In the genomic region with DNA sequence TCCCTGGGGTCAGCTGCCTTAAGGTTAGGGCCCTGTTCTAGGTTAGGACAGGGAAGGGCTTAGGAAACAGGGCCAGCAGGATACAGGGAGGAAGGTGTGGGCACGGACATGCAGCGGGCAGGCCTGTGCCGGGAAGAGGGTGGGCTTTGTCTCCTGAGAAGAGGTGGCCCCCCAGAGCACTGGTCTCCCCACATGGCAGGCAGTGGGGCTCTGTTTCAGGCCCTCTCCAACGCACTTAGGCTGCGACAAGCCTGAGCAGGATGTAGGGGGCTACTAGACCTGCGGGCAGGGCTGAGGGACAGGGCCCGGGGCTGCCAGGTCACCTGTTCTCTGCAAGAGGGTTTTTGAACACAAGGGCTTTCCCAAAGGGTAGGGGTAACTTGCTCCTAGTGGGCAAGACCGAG, we compare ENCODE assay signal across 13 cellular contexts. TPM values are rescaled to one million over a fixed set of nuclear protein-coding genes. Genes with fewer than 3 reads are reported as not detected.
DNase-seq lines count a peak whose midpoint lies in the region; ATAC-seq lines count a peak whose summit lies in the region.
"Had no signal": no experiment of that assay in that cellular context is flagged by ENCODE, and none has a peak within 500 bp of the region (broad histone marks: within the 10 kb centered on the region; RNA-seq: fewer than 3 reads in every experiment).

No MANE protein-coding gene starts in this region.

- no peak overlapping the region for H3K4me3 ChIP-seq in muscle layer of duodenum (ENCODE audit: low read depth in 1 of 2, low read length in 2 of 2)

- H3K27me3 ChIP-seq in muscle layer of duodenum (ENCODE audit: low read depth, low read length) = no peaks in the 10 kb centered on the region

- H3K4me1 Mint-ChIP-seq in stimulated activated naive CD8-positive, alpha-beta T cell treated with anti-CD3 and anti-CD28 coated beads, Interleukin-15, Interleukin-2, amounts not matched to agents 100 ng/mL and 50 ng/mL, for 24 hours (ENCODE audit: low read depth) = peaks cover 100% of the 10 kb centered on the region
- H3K4me1 Mint-ChIP-seq in activated naive CD8-positive, alpha-beta T cell treated with anti-CD3 and anti-CD28 coated beads, Interleukin-2, amount 10 ng/mL, durations not matched to agents 7 days and 5 days = peaks cover 92% of the 10 kb centered on the region

- H3K27ac ChIP-seq in muscle layer of duodenum (ENCODE audit: low read length) = peak overlapping the region; percentile 79

- no peak for ATAC-seq in stimulated activated naive CD8-positive, alpha-beta T cell treated with anti-CD3 and anti-CD28 coated beads, Interleukin-15, Interleukin-2, amounts not matched to agents 100 U/mL and 50 U/mL, for 24 hours
- ATAC-seq in activated naive CD8-positive, alpha-beta T cell treated with anti-CD3 and anti-CD28 coated beads, Interleukin-2, amount 10 ng/mL, durations not matched to agents 7 days and 5 days (ENCODE audit: low read depth) = no peak
- ATAC-seq in HG03045 (IDR thresholded peaks at IDR 0.05; ENCODE audit: unreplicated experiment) = no peak
- no peak for ATAC-seq in GM18498 (IDR thresholded peaks at IDR 0.05; ENCODE audit: unreplicated experiment)
- ATAC-seq: PC-3 had no signal

- no peaks in the 10 kb centered on the region for H3K9me3 ChIP-seq in muscle layer of duodenum (ENCODE audit: control insufficient read depth in 1 of 2, low read length in 2 of 2)

- no peaks in the 10 kb centered on the region for H3K27me3 Mint-ChIP-seq in stimulated activated naive CD8-positive, alpha-beta T cell treated with anti-CD3 and anti-CD28 coated beads, Interleukin-15, Interleukin-2, amounts not matched to agents 100 ng/mL and 50 ng/mL, for 24 hours
- H3K27me3 Mint-ChIP-seq in activated naive CD8-positive, alpha-beta T cell treated with anti-CD3 and anti-CD28 coated beads, Interleukin-2, amount 10 ng/mL, durations not matched to agents 7 days and 5 days = no peaks in the 10 kb centered on the region

- DNase-seq in stimulated activated naive CD8-positive, alpha-beta T cell treated with anti-CD3 and anti-CD28 coated beads, Interleukin-15, Interleukin-2, amounts not matched to agents 100 U/mL and 50 U/mL, for 24 hours = no peak
- no peak for DNase-seq in activated naive CD8-positive, alpha-beta T cell treated with anti-CD3 and anti-CD28 coated beads, Interleukin-2, amount 10 ng/mL, durations not matched to agents 7 days and 5 days
- DNase-seq in COR-L47 (lab: John Stamatoyannopoulos, UW) = no peak
- DNase-seq in effector CD4-positive, alpha-beta T cell = no peak
- DNase-seq: activated CD4-positive, alpha-beta T cell treated with anti-CD3 and anti-CD28 coated beads for 48 hours; dermis blood vessel endothelial cell; PC-3; retina; stimulated activated naive CD4-positive, alpha-beta T cell treated with Interleukin-2 at 50 U/mL for 16 hours had no signal

- H3K27ac Mint-ChIP-seq in stimulated activated naive CD8-positive, alpha-beta T cell treated with anti-CD3 and anti-CD28 coated beads, Interleukin-15, Interleukin-2, amounts not matched to agents 100 ng/mL and 50 ng/mL, for 24 hours = peak overlapping the region; percentile 96
- H3K27ac Mint-ChIP-seq in activated naive CD8-positive, alpha-beta T cell treated with anti-CD3 and anti-CD28 coated beads, Interleukin-2, amount 10 ng/mL, durations not matched to agents 7 days and 5 days = peak overlapping the region; percentile 100

- H3K4me1 ChIP-seq in muscle layer of duodenum (ENCODE audit: control insufficient read depth in 1 of 2, insufficient read depth in 2 of 2, low read length in 2 of 2) = peaks cover 53 to 74% of the 10 kb centered on the region in 2 donors

- H3K4me3 Mint-ChIP-seq in stimulated activated naive CD8-positive, alpha-beta T cell treated with anti-CD3 and anti-CD28 coated beads, Interleukin-15, Interleukin-2, amounts not matched to agents 100 ng/mL and 50 ng/mL, for 24 hours = peak overlapping the region; percentile 75
- peak overlapping the region; percentile 84 for H3K4me3 Mint-ChIP-seq in activated naive CD8-positive, alpha-beta T cell treated with anti-CD3 and anti-CD28 coated beads, Interleukin-2, amount 10 ng/mL, durations not matched to agents 7 days and 5 days

- H3K9me3 Mint-ChIP-seq in stimulated activated naive CD8-positive, alpha-beta T cell treated with anti-CD3 and anti-CD28 coated beads, Interleukin-15, Interleukin-2, amounts not matched to agents 100 ng/mL and 50 ng/mL, for 24 hours = no peaks in the 10 kb centered on the region
- no peaks in the 10 kb centered on the region for H3K9me3 Mint-ChIP-seq in activated naive CD8-positive, alpha-beta T cell treated with anti-CD3 and anti-CD28 coated beads, Interleukin-2, amount 10 ng/mL, durations not matched to agents 7 days and 5 days

- peaks cover 37% of the 10 kb centered on the region for H3K36me3 Mint-ChIP-seq in stimulated activated naive CD8-positive, alpha-beta T cell treated with anti-CD3 and anti-CD28 coated beads, Interleukin-15, Interleukin-2, amounts not matched to agents 100 ng/mL and 50 ng/mL, for 24 hours (ENCODE audit: low read depth)
- H3K36me3 Mint-ChIP-seq in activated naive CD8-positive, alpha-beta T cell treated with anti-CD3 and anti-CD28 coated beads, Interleukin-2, amount 10 ng/mL, durations not matched to agents 7 days and 5 days = peaks cover 28% of the 10 kb centered on the region

- POLR2A ChIA-PET in activated naive CD8-positive, alpha-beta T cell treated with anti-CD3 and anti-CD28 coated beads, Interleukin-2, amount 10 ng/mL, durations not matched to agents 7 days and 5 days (lab: Charles Lee) = interaction anchor here (0.7 to 19.8 kb wide), 7 partner anchors 14 to 145 kb away, joined by 3 to 390 read pairs (median 14); partner anchors contain the start of gene KLF13

- H3K36me3 ChIP-seq in muscle layer of duodenum (ENCODE audit: control insufficient read depth in 1 of 2, insufficient read depth in 2 of 2, low read length in 2 of 2) = peaks cover 0 to 3% of the 10 kb centered on the region in 2 donors

RNA-seq across cellular contexts. Expression of gene KLF13, which starts 33.5 kb away (rescaled TPM):
- 100 to 1,000 TPM; 230 to 252 TPM for total RNA-seq in activated naive CD8-positive, alpha-beta T cell treated with anti-CD3 and anti-CD28 coated beads, Interleukin-2, amount 10 ng/mL, durations not matched to agents 7 days and 5 days
